In genomic region chr14:26403760-26404159, GRCh38 we compare ENCODE assay signal across 1 cellular context.
A peak's percentile ranks its signal among the peaks of the same experiment; 100 is the strongest.
TF ChIP-seq lines count a peak whose summit lies in the region.

No MANE protein-coding gene starts in this region.

TF ChIP-seq in HepG2, 621 proteins besides CTCF, POLR2A, EP300 and RAD21 (continued from another document):
- TF ChIP-seq MNT (IDR thresholded peaks at IDR 0.05): peak; percentile 69
